ENCODE assay signal across 27 cellular contexts in the genomic region with DNA sequence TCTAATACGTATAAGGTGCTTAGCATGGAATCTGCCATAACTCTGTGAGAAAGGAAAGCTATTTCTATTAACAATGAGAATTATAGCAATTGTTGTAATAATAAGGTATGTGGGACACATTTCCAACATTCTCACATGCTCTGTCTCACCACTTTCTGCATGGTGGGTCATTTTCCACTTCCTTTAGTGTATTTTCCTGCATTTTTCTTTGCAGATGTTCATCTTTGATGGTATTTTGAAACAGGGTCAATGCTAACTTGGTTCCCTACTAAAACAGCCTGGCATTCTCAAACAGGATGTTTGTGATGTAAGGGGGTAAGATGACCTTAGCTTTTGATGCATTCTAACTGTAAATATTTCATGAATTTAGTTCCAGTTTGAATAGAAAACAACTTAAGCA.
"Had no signal": no experiment of that assay in that cellular context is flagged by ENCODE, and none has a peak within 500 bp of the region (broad histone marks: within the 10 kb centered on the region; RNA-seq: fewer than 3 reads in every experiment).

No MANE protein-coding gene starts in this region.

- H3K27me3 Mint-ChIP-seq: naive B cell; progenitor cell of endocrine pancreas; stimulated activated memory B cell treated with anti-CD40 and anti-IgM and Interleukin-4, amounts not matched to agents 10 μg/mL and 1 μg/mL and 100 μg/mL, for 72 hours; type B pancreatic cell had no signal

- H3K27ac ChIP-seq: coronary artery, dorsolateral prefrontal cortex, esophagus muscularis mucosa, foreskin keratinocyte, gastroesophageal sphincter, heart left ventricle, hepatocyte, neural progenitor cell, parathyroid adenoma, spleen, testis, tibial artery had no signal

- H3K36me3 ChIP-seq: esophagus muscularis mucosa, gastroesophageal sphincter, heart left ventricle, neural progenitor cell, spleen, tibial artery had no signal

- DNase-seq: dorsolateral prefrontal cortex; effector CD4-positive, alpha-beta T cell; foreskin keratinocyte; heart left ventricle; kidney; mesenchymal stem cell; mucosa of descending colon; naive B cell; spleen; stimulated activated CD4-positive, alpha-beta T cell treated with anti-CD3 and anti-CD28 coated beads, Interleukin-4, amount 100 ng/mL, for 4 hours; stimulated activated naive CD8-positive, alpha-beta T cell treated with anti-CD3 and anti-CD28 coated beads, Interleukin-15, Interleukin-2, amounts not matched to agents 100 U/mL and 50 U/mL, for 24 hours; substantia nigra; testis; tibial artery had no signal

- H3K4me2 ChIP-seq: hepatocyte, neural progenitor cell had no signal

- H2AFZ ChIP-seq: hepatocyte, neural progenitor cell, parathyroid adenoma had no signal

- ATAC-seq: foreskin keratinocyte; gastroesophageal sphincter; heart left ventricle; left lobe of liver; mucosa of descending colon; natural killer cell treated with Interleukin-12 subunit alpha and Interleukin-12 subunit beta and Interleukin-15 and Interleukin-18, amount 100 ng/mL, for 72 hours; sciatic nerve; stimulated activated memory B cell treated with anti-CD40 and anti-IgM and Interleukin-4, amounts not matched to agents 10 μg/mL and 1 μg/mL and 100 μg/mL, for 72 hours; stimulated activated naive CD8-positive, alpha-beta T cell treated with anti-CD3 and anti-CD28 coated beads, Interleukin-15, Interleukin-2, amounts not matched to agents 100 U/mL and 50 U/mL, for 24 hours had no signal

- H3K4me3 Mint-ChIP-seq: mesothelial cell of epicardium; naive B cell; natural killer cell treated with Interleukin-12 subunit alpha and Interleukin-12 subunit beta and Interleukin-15 and Interleukin-18, amount 100 ng/mL, for 72 hours; neural progenitor cell; stimulated activated memory B cell treated with anti-CD40 and anti-IgM and Interleukin-4, amounts not matched to agents 10 μg/mL and 1 μg/mL and 100 μg/mL, for 72 hours; type B pancreatic cell had no signal

- H3K9ac ChIP-seq: neural progenitor cell, parathyroid adenoma had no signal

- H3K9me3 ChIP-seq: esophagus muscularis mucosa, gastroesophageal sphincter, heart left ventricle, mucosa of descending colon, spleen, testis, tibial artery had no signal

- H3K36me3 Mint-ChIP-seq: naive B cell; natural killer cell treated with Interleukin-12 subunit alpha and Interleukin-12 subunit beta and Interleukin-15 and Interleukin-18, amount 100 ng/mL, for 72 hours; stimulated activated memory B cell treated with anti-CD40 and anti-IgM and Interleukin-4, amounts not matched to agents 10 μg/mL and 1 μg/mL and 100 μg/mL, for 72 hours had no signal

- H3K4me3 ChIP-seq: coronary artery, dorsolateral prefrontal cortex, esophagus muscularis mucosa, gastroesophageal sphincter, heart left ventricle, hepatocyte, mucosa of descending colon, neural progenitor cell, spleen, testis, tibial artery had no signal

- H3K27ac Mint-ChIP-seq: mesothelial cell of epicardium; naive B cell; natural killer cell treated with Interleukin-12 subunit alpha and Interleukin-12 subunit beta and Interleukin-15 and Interleukin-18, amount 100 ng/mL, for 72 hours; neural progenitor cell; progenitor cell of endocrine pancreas; stimulated activated memory B cell treated with anti-CD40 and anti-IgM and Interleukin-4, amounts not matched to agents 10 μg/mL and 1 μg/mL and 100 μg/mL, for 72 hours; type B pancreatic cell had no signal

- H3K27me3 ChIP-seq: dorsolateral prefrontal cortex, esophagus muscularis mucosa, foreskin keratinocyte, gastroesophageal sphincter, heart left ventricle, hepatocyte, neural progenitor cell, spleen, testis, tibial artery had no signal

- H3K9me3 Mint-ChIP-seq: mesothelial cell of epicardium; naive B cell; natural killer cell treated with Interleukin-12 subunit alpha and Interleukin-12 subunit beta and Interleukin-15 and Interleukin-18, amount 100 ng/mL, for 72 hours; neural progenitor cell; stimulated activated memory B cell treated with anti-CD40 and anti-IgM and Interleukin-4, amounts not matched to agents 10 μg/mL and 1 μg/mL and 100 μg/mL, for 72 hours; type B pancreatic cell had no signal
